In genomic region chr5:166624573-166624972, GRCh38 we compare ENCODE assay signal across 18 cellular contexts.
DNase-seq lines count a peak whose midpoint lies in the region; ATAC-seq and TF ChIP-seq lines count a peak whose summit lies in the region.
"Had no signal": no experiment of that assay in that cellular context is flagged by ENCODE, and none has a peak within 500 bp of the region (broad histone marks: within the 10 kb centered on the region; RNA-seq: fewer than 3 reads in every experiment).

No MANE protein-coding gene starts in this region.

- H3K4me1 Mint-ChIP-seq in GM23338 (peaks cover 18% of the 10 kb centered on the region), WTC11 (peaks cover 27% of the 10 kb centered on the region)
- H3K4me1 Mint-ChIP-seq: CD8-positive, alpha-beta memory T cell had no signal

- H3K9me3 ChIP-seq in hepatocyte (ENCODE audit: low read depth) (no peaks in the 10 kb centered on the region), mesodermal cell (ENCODE audit: control insufficient read depth, low read length) (no peaks in the 10 kb centered on the region), right lobe of liver (no peaks in the 10 kb centered on the region), spleen (peaks cover 0 to 7% (median 2%) of the 10 kb centered on the region in 8 donors)
- H3K9me3 ChIP-seq: BLaER1 had no signal

- H3K79me2 ChIP-seq in GM23338 (replicated peaks; ENCODE audit: insufficient read depth) (no peaks in the 10 kb centered on the region), hepatocyte (no peaks in the 10 kb centered on the region)

- POLR2A ChIA-PET in WTC11 (lab: Charles Lee) = no interaction called here

- peak overlapping the region; percentile 2; the same call in 1 of the 3 replicates for H3K4me3 Mint-ChIP-seq in GM23338
- H3K4me3 Mint-ChIP-seq in WTC11 = peak overlapping the region; percentile 25; the same call in 1 of the 2 replicates
- H3K4me3 Mint-ChIP-seq: CD8-positive, alpha-beta memory T cell had no signal

- CTCF ChIA-PET in WTC11 (lab: Charles Lee) = no interaction called here

- WGBS in hepatocyte (ENCODE audit: low lambda C conversion rate, missing lambda C conversion rate) = 21% methylated on average over 3 of the region's 3 CpGs
- WGBS in mesodermal cell (ENCODE audit: insufficient coverage in 2 of 2), 2 experiments = 3 to 9% methylated on average over 3 of the region's 3 CpGs
- WGBS in right lobe of liver (ENCODE audit: insufficient coverage, low coverage, low lambda C conversion rate, missing lambda C conversion rate) = 14% methylated on average over 3 of the region's 3 CpGs
- 17 to 23% (median 20%) methylated on average over 3 of the region's 3 CpGs for WGBS in spleen, 5 donors

- H3K36me3 Mint-ChIP-seq in GM23338 (ENCODE audit: low read depth) (peaks cover 7% of the 10 kb centered on the region; the same call in 1 of the 3 replicates), WTC11 (no peaks in the 10 kb centered on the region; the same call in 1 of the 2 replicates)
- H3K36me3 Mint-ChIP-seq: CD8-positive, alpha-beta memory T cell had no signal

- no peaks in the 10 kb centered on the region for H4K20me1 ChIP-seq in GM23338 (replicated peaks; ENCODE audit: insufficient read depth)
- H4K20me1 ChIP-seq in hepatocyte (ENCODE audit: insufficient read depth, poor library complexity, severe bottlenecking) = no peaks in the 10 kb centered on the region
- H4K20me1 ChIP-seq: BLaER1 had no signal

- no peak overlapping the region for H2AFZ ChIP-seq in GM23338
- H2AFZ ChIP-seq in hepatocyte = no peak overlapping the region
- H2AFZ ChIP-seq: PC-9 had no signal

- peak overlapping the region; percentile 8 for H3K4me2 ChIP-seq in GM23338
- no peak overlapping the region for H3K4me2 ChIP-seq in hepatocyte
- H3K4me2 ChIP-seq: BLaER1, PC-9 had no signal

- H3K27ac Mint-ChIP-seq in GM23338 (peak overlapping the region; percentile 73), WTC11 (peak overlapping the region; percentile 96)
- H3K27ac Mint-ChIP-seq: CD8-positive, alpha-beta memory T cell had no signal

- H3K36me3 ChIP-seq in GM23338 (ENCODE audit: insufficient read depth) (no peaks in the 10 kb centered on the region), hepatocyte (replicated peaks; ENCODE audit: insufficient read depth, low read depth) (no peaks in the 10 kb centered on the region), mesodermal cell (ENCODE audit: control insufficient read depth, insufficient read depth, low read length) (no peaks in the 10 kb centered on the region), right lobe of liver (no peaks in the 10 kb centered on the region), spleen (no peaks in the 10 kb centered on the region)
- H3K36me3 ChIP-seq: BLaER1 had no signal

- H3K9me2 ChIP-seq in GM23338 (ENCODE audit: insufficient read depth) (no peaks in the 10 kb centered on the region), hepatocyte (replicated peaks; ENCODE audit: insufficient read depth) (no peaks in the 10 kb centered on the region)

- no peaks in the 10 kb centered on the region for H3F3A ChIP-seq in GM23338 (replicated peaks; ENCODE audit: low read depth)

- TF ChIP-seq POLR2A in right lobe of liver (IDR thresholded peaks at IDR 0.05) (no peak), spleen (IDR thresholded peaks at IDR 0.05) (no peak)

- intact Hi-C loops in right lobe of liver (cut with DNase I) = no loop called here
- intact Hi-C loops in spleen (cut with DNase I; ENCODE audit: low total_unique reads) = no loop called here

- H3K27me3 ChIP-seq in GM23338 (ENCODE audit: insufficient read depth) = no peaks in the 10 kb centered on the region
- no peaks in the 10 kb centered on the region for H3K27me3 ChIP-seq in hepatocyte
- no peaks in the 10 kb centered on the region for H3K27me3 ChIP-seq in right lobe of liver
- no peaks in the 10 kb centered on the region for H3K27me3 ChIP-seq in spleen (replicated peaks in 1 of 7)
- H3K27me3 ChIP-seq: BLaER1 had no signal

- DNase-seq in GM23338 (ENCODE audit: low spot score) = peak; percentile 49
- DNase-seq in WTC11 (ENCODE audit: low spot score) = no peak
- DNase-seq in hepatocyte (ENCODE audit: low spot score) = no peak
- DNase-seq in right lobe of liver = no peak
- no peak for DNase-seq in spleen
- DNase-seq in hypothalamus (lab: John Stamatoyannopoulos, UW) = no peak
- DNase-seq: 8988T; CD8-positive, alpha-beta memory T cell; DND-41; NCI-H1417 treated with DMSO at 0.1 percent for 48 hours; NCI-H2081; NCI-H2227 treated with DMSO at 0.1 percent for 48 hours; NCI-H526 treated with DMSO at 0.1 percent for 48 hours; NK-92 treated with Interleukin-12 subunit alpha and Interleukin-12 subunit beta, amount 100 ng/mL, for 24 hours; PC-9 had no signal

- H3K27me3 Mint-ChIP-seq in GM23338 (ENCODE audit: insufficient read depth, low read depth, poor library complexity) = no peaks in the 10 kb centered on the region
- no peaks in the 10 kb centered on the region for H3K27me3 Mint-ChIP-seq in WTC11 (ENCODE audit: low read depth)
- H3K27me3 Mint-ChIP-seq: CD8-positive, alpha-beta memory T cell had no signal

- H3K27ac ChIP-seq in GM23338 (ENCODE audit: low read depth) (peak overlapping the region; percentile 56), hepatocyte (peak overlapping the region; percentile 14), mesodermal cell (ENCODE audit: low read depth, low read length, severe bottlenecking) (peak overlapping the region; percentile 92), right lobe of liver (no peak overlapping the region), spleen (no peak overlapping the region)
- H3K27ac ChIP-seq: BLaER1, PC-9 had no signal

- H3K4me1 ChIP-seq in GM23338 (ENCODE audit: insufficient read depth) = peaks cover 16% of the 10 kb centered on the region
- no peaks in the 10 kb centered on the region for H3K4me1 ChIP-seq in hepatocyte (ENCODE audit: insufficient read depth)
- peaks cover 18% of the 10 kb centered on the region for H3K4me1 ChIP-seq in mesodermal cell (ENCODE audit: control insufficient read depth, insufficient read depth, low read length, poor library complexity, severe bottlenecking)
- H3K4me1 ChIP-seq in right lobe of liver = no peaks in the 10 kb centered on the region
- H3K4me1 ChIP-seq in spleen = no peaks in the 10 kb centered on the region
- H3K4me1 ChIP-seq: BLaER1 had no signal

- H3K9me3 Mint-ChIP-seq in GM23338 = peaks cover 2% of the 10 kb centered on the region; the same call in 1 of the 3 replicates
- peaks cover 6% of the 10 kb centered on the region for H3K9me3 Mint-ChIP-seq in WTC11

- TF ChIP-seq CTCF in GM23338 (conservative IDR thresholded peaks at IDR 0.05; ENCODE audit: low read depth in 2 of 2) = no peak
- no peak for TF ChIP-seq CTCF in WTC11 (IDR thresholded peaks at IDR 0.05)
- TF ChIP-seq CTCF in hepatocyte (IDR thresholded peaks at IDR 0.05; ENCODE audit: poor library complexity) = no peak
- TF ChIP-seq CTCF in right lobe of liver (IDR thresholded peaks at IDR 0.05) = no peak
- no peak for TF ChIP-seq CTCF in spleen (IDR thresholded peaks at IDR 0.05 in 8 of 11, conservative IDR thresholded peaks at IDR 0.05 in 3 of 11)

- peak; percentile 62; the same call in 2 of the 3 replicates for ATAC-seq in GM23338
- peak; percentile 74 for ATAC-seq in WTC11
- ATAC-seq in HG03196 (IDR thresholded peaks at IDR 0.05; ENCODE audit: unreplicated experiment) = no peak
- no peak for ATAC-seq in right lobe of liver

- H3K4me3 ChIP-seq in GM23338 (no peak overlapping the region), hepatocyte (no peak overlapping the region), mesodermal cell (ENCODE audit: extremely low read depth, insufficient read depth, low read length, poor library complexity, severe bottlenecking) (no peak overlapping the region), right lobe of liver (no peak overlapping the region), spleen (no peak overlapping the region)
- H3K4me3 ChIP-seq: BLaER1, PC-9 had no signal

TF ChIP-seq in GM23338, 12 proteins besides CTCF, POLR2A, EP300 and RAD21 (continues in another document):
- TF ChIP-seq EZH2phosphoT487 (IDR thresholded peaks at IDR 0.05; ENCODE audit: unreplicated experiment) (no peak), NANOG (IDR thresholded peaks at IDR 0.05; ENCODE audit: borderline replicate concordance) (peak; percentile 48; the same call in 1 of the 2 replicates), JUNB (IDR thresholded peaks at IDR 0.05; ENCODE audit: unreplicated experiment) (no peak)

TF ChIP-seq in WTC11, 78 proteins besides CTCF, POLR2A, EP300 and RAD21:
- TF ChIP-seq TEAD1 (CRISPR knock-in tag; IDR thresholded peaks at IDR 0.05) (peak; percentile 76; the same call in 1 of the 2 replicates), MYBL2 (CRISPR knock-in tag; IDR thresholded peaks at IDR 0.05) (no peak)

Comparison
In these comparisons a context has a peak if more than half of its experiments do, and no peak if none do; other contexts are left out.
1. ATAC-seq: peak in GM23338 (single experiment) and WTC11 (single experiment); none in HG03196 (single experiment) and right lobe of liver (0 of 4).
2. H3K27ac ChIP-seq: peak in GM23338 (single experiment), hepatocyte (single experiment) and mesodermal cell (single experiment); none in right lobe of liver (0 of 3) and spleen (0 of 8).